ENCODE assay signal across 18 cellular contexts in genomic region chr3:114376516-114376915, GRCh38.
"Had no signal": no experiment of that assay in that cellular context is flagged by ENCODE, and none has a peak within 500 bp of the region (broad histone marks: within the 10 kb centered on the region; RNA-seq: fewer than 3 reads in every experiment).

No MANE protein-coding gene starts in this region.

- H3K9me3 ChIP-seq: heart left ventricle, mucosa of descending colon, thyroid gland, uterus had no signal

- DNase-seq: activated effector memory CD4-positive, alpha-beta T cell treated with Interleukin-2 at 50 U/mL for 16 hours; activated naive CD8-positive, alpha-beta T cell treated with anti-CD3 and anti-CD28 coated beads for 36 hours; activated T-cell treated with anti-CD3 and anti-CD28 coated beads, Interleukin-2, amount 50 U/mL, for 24 hours; foreskin keratinocyte; heart left ventricle; islet precursor cell; mucosa of descending colon; occipital lobe; stimulated activated CD4-positive, alpha-beta T cell treated with anti-CD3 and anti-CD28 coated beads, Interleukin-4, amount 100 ng/mL, for 1 hour; stimulated activated CD8-positive, alpha-beta memory T cell treated with anti-CD3 and anti-CD28 coated beads, Interleukin-4, amount 100 ng/mL, for 48 hours; SW 1271; thyroid gland had no signal

- H3K36me3 ChIP-seq: uterus had no signal

- H3K27ac ChIP-seq: foreskin keratinocyte had no signal

- H3K27me3 ChIP-seq: foreskin keratinocyte, heart left ventricle, thyroid gland, uterus had no signal

- H3K4me3 ChIP-seq: heart left ventricle, lung, mucosa of descending colon, thyroid gland, uterus had no signal

- FAIRE-seq: endometrium had no signal

- ATAC-seq: activated CD4-positive, CD25-positive, alpha-beta regulatory T cell treated with anti-CD3 and anti-CD28 coated beads, Interleukin-2, amount 50 U/mL, for 24 hours; esophagus mucosa; foreskin keratinocyte; mucosa of descending colon; natural killer cell treated with Interleukin-12 subunit alpha and Interleukin-12 subunit beta and Interleukin-15 and Interleukin-18, amount 100 ng/mL, for 72 hours had no signal
